Comparison of ENCODE assay signal across 1 cellular context in the genomic region with DNA sequence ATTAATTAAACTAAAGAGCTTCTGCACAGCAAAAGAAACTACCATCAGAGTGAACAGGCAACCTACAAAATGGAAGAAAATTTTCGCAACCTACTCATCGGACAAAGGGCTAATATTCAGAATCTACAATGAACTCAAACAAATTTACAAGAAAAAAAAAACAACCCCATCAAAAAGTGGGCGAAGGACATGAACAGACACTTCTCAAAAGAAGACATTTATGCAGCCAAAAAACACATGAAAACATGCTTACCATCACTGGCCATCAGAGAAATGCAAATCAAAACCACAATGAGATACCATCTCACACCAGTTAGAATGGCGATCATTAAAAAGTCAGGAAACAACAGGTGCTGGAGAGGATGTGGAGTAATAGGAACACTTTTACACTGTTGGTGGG.
TF ChIP-seq lines count a peak whose summit lies in the region.

No MANE protein-coding gene starts in this region.

TF ChIP-seq in K562, 482 proteins besides CTCF, POLR2A, EP300 and RAD21:
- TF ChIP-seq, protein P1, sequence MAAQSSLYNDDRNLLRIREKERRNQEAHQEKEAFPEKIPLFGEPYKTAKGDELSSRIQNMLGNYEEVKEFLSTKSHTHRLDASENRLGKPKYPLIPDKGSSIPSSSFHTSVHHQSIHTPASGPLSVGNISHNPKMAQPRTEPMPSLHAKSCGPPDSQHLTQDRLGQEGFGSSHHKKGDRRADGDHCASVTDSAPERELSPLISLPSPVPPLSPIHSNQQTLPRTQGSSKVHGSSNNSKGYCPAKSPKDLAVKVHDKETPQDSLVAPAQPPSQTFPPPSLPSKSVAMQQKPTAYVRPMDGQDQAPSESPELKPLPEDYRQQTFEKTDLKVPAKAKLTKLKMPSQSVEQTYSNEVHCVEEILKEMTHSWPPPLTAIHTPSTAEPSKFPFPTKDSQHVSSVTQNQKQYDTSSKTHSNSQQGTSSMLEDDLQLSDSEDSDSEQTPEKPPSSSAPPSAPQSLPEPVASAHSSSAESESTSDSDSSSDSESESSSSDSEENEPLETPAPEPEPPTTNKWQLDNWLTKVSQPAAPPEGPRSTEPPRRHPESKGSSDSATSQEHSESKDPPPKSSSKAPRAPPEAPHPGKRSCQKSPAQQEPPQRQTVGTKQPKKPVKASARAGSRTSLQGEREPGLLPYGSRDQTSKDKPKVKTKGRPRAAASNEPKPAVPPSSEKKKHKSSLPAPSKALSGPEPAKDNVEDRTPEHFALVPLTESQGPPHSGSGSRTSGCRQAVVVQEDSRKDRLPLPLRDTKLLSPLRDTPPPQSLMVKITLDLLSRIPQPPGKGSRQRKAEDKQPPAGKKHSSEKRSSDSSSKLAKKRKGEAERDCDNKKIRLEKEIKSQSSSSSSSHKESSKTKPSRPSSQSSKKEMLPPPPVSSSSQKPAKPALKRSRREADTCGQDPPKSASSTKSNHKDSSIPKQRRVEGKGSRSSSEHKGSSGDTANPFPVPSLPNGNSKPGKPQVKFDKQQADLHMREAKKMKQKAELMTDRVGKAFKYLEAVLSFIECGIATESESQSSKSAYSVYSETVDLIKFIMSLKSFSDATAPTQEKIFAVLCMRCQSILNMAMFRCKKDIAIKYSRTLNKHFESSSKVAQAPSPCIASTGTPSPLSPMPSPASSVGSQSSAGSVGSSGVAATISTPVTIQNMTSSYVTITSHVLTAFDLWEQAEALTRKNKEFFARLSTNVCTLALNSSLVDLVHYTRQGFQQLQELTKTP (IDR thresholded peaks at IDR 0.05; ENCODE audit: low read depth in 1 of 2, partially characterized antibody in 2 of 2): peak in 1 of 2 experiments; percentile 99
- TF ChIP-seq, protein P2, sequence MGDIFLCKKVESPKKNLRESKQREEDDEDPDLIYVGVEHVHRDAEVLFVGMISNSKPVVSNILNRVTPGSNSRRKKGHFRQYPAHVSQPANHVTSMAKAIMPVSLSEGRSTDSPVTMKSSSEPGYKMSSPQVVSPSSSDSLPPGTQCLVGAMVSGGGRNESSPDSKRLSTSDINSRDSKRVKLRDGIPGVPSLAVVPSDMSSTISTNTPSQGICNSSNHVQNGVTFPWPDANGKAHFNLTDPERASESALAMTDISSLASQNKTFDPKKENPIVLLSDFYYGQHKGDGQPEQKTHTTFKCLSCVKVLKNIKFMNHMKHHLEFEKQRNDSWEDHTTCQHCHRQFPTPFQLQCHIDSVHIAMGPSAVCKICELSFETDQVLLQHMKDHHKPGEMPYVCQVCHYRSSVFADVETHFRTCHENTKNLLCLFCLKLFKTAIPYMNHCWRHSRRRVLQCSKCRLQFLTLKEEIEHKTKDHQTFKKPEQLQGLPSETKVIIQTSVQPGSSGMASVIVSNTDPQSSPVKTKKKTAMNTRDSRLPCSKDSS (IDR thresholded peaks at IDR 0.05; ENCODE audit: low read depth, partially characterized antibody): peak; percentile 39
